ENCODE assay signal across 19 cellular contexts in genomic region chr22:19111140-19111539, GRCh38. TPM values are rescaled to one million over a fixed set of nuclear protein-coding genes. Genes with fewer than 3 reads are reported as not detected.
DNase-seq lines count a peak whose midpoint lies in the region; ATAC-seq and TF ChIP-seq lines count a peak whose summit lies in the region.
"Had no signal": no experiment of that assay in that cellular context is flagged by ENCODE, and none has a peak within 500 bp of the region (broad histone marks: within the 10 kb centered on the region; RNA-seq: fewer than 3 reads in every experiment).

No MANE protein-coding gene starts in this region.

- H2BK12ac ChIP-seq in H9 (ENCODE audit: insufficient read length, low read depth, low read length), result no peak overlapping the region

- H4K5ac ChIP-seq in H9 (ENCODE audit: insufficient read length, low read depth, low read length), result no peak overlapping the region

- H3K4me3 ChIP-seq in PC-9 (no peak overlapping the region), stomach (no peak overlapping the region)
- H3K4me3 ChIP-seq: GM23248, left ventricle myocardium inferior, thyroid gland had no signal

- TF ChIP-seq POLR2A in stomach (IDR thresholded peaks at IDR 0.05), result no peak

- TF ChIP-seq CTCF in H9 (conservative IDR thresholded peaks at IDR 0.05) (peak; percentile 33; the same call in 1 of the 3 replicates), PC-9 (conservative IDR thresholded peaks at IDR 0.05) (no peak), stomach (IDR thresholded peaks at IDR 0.05) (no peak)

- H3K27me3 ChIP-seq in H9 (ENCODE audit: insufficient read depth, low read length), result no peaks in the 10 kb centered on the region
- no peaks in the 10 kb centered on the region for H3K27me3 ChIP-seq in PC-9 (ENCODE audit: insufficient read depth, low read depth)
- H3K27me3 ChIP-seq in stomach, result no peaks in the 10 kb centered on the region
- H3K27me3 ChIP-seq: thyroid gland had no signal

- BruUV-seq in PC-9 (replicated peaks; lab: Mats Ljungman, UMichigan), result no TSS peak

- no peak overlapping the region for H3T11ph ChIP-seq in H9 (ENCODE audit: low read length)

- no peak overlapping the region for H2BK5ac ChIP-seq in H9 (ENCODE audit: insufficient read length, low read length)

- H3K4ac ChIP-seq in H9 (ENCODE audit: low read depth, low read length), result no peak overlapping the region

- H3K79me1 ChIP-seq in H9 (ENCODE audit: insufficient read depth, low read depth, low read length, poor library complexity, severe bottlenecking), result peaks cover 4% of the 10 kb centered on the region

- no peaks in the 10 kb centered on the region for H3K9me3 Mint-ChIP-seq in H9
- no peaks in the 10 kb centered on the region for H3K9me3 Mint-ChIP-seq in activated CD8-positive, alpha-beta T cell treated with anti-CD3 and anti-CD28 coated beads, Interleukin-2, amount 10 ng/mL, durations not matched to agents 7 days and 5 days (ENCODE audit: insufficient read depth)
- H3K9me3 Mint-ChIP-seq in natural killer cell treated with Interleukin-12 subunit alpha and Interleukin-12 subunit beta and Interleukin-15 and Interleukin-18, amount 100 ng/mL, for 72 hours, result no peaks in the 10 kb centered on the region
- H3K9me3 Mint-ChIP-seq: neural crest cell had no signal

- H3K23ac ChIP-seq in H9 (ENCODE audit: insufficient read length, low read depth, low read length), result no peak overlapping the region

- H4K8ac ChIP-seq in H9 (replicated peaks; ENCODE audit: insufficient read length, low read depth, low read length), result no peak overlapping the region

- H3K36me3 ChIP-seq in PC-9 (ENCODE audit: low read depth) (no peaks in the 10 kb centered on the region), stomach (peaks cover 0 to 3% (median 0%) of the 10 kb centered on the region in 4 donors)
- H3K36me3 ChIP-seq: left ventricle myocardium inferior, thyroid gland had no signal

- H3K56ac ChIP-seq in H9 (ENCODE audit: insufficient read length, low read depth, low read length), result no peak overlapping the region

- H3K27ac Mint-ChIP-seq in H9, result peak overlapping the region in 2 of 3 experiments; percentile 3 to 42; a peak in 2 of 7 replicates
- H3K27ac Mint-ChIP-seq in activated CD8-positive, alpha-beta T cell treated with anti-CD3 and anti-CD28 coated beads, Interleukin-2, amount 10 ng/mL, durations not matched to agents 7 days and 5 days, result peak overlapping the region; percentile 23
- H3K27ac Mint-ChIP-seq in natural killer cell treated with Interleukin-12 subunit alpha and Interleukin-12 subunit beta and Interleukin-15 and Interleukin-18, amount 100 ng/mL, for 72 hours, result peak overlapping the region; percentile 51 to 58

- H3K23me2 ChIP-seq in H9 (ENCODE audit: insufficient read length, low read depth, low read length, poor library complexity, severe bottlenecking), result no peaks in the 10 kb centered on the region

- H2AK5ac ChIP-seq in H9 (ENCODE audit: insufficient read length, low read length), result no peak overlapping the region

- H3K9me2 ChIP-seq in PC-9 (ENCODE audit: insufficient read depth), result no peaks in the 10 kb centered on the region

- H3K27me3 Mint-ChIP-seq in H9 (ENCODE audit: low read depth), result no peaks in the 10 kb centered on the region
- no peaks in the 10 kb centered on the region for H3K27me3 Mint-ChIP-seq in activated CD8-positive, alpha-beta T cell treated with anti-CD3 and anti-CD28 coated beads, Interleukin-2, amount 10 ng/mL, durations not matched to agents 7 days and 5 days (ENCODE audit: low read depth)
- H3K27me3 Mint-ChIP-seq in natural killer cell treated with Interleukin-12 subunit alpha and Interleukin-12 subunit beta and Interleukin-15 and Interleukin-18, amount 100 ng/mL, for 72 hours, result no peaks in the 10 kb centered on the region

- WGBS in H9 (ENCODE audit: extremely low coverage, insufficient read length, low lambda C conversion rate), result no CpG with 5 or more reads among the region's 3 CpGs
- WGBS in stomach, 5 donors, result 89 to 100% (median 91%) methylated on average over 1 to 3 of the region's 3 CpGs

- no peak overlapping the region for H4K91ac ChIP-seq in H9 (ENCODE audit: insufficient read length, low read depth, low read length)

- H3K9me3 ChIP-seq in H9 (ENCODE audit: control insufficient read depth, low read depth, low read length), result no peaks in the 10 kb centered on the region
- no peaks in the 10 kb centered on the region for H3K9me3 ChIP-seq in PC-9 (ENCODE audit: insufficient read depth, low read depth)
- no peaks in the 10 kb centered on the region for H3K9me3 ChIP-seq in stomach
- H3K9me3 ChIP-seq: left ventricle myocardium inferior, thyroid gland had no signal

- DNase-seq in NCI-H82 (lab: John Stamatoyannopoulos, UW) (peak; percentile 51), NCI-H82 treated with DMSO at 0.1 percent for 48 hours (lab: John Stamatoyannopoulos, UW; ENCODE audit: unreplicated experiment) (no peak), H9 (no peak), PC-9 (no peak), stomach (no peak)
- DNase-seq in activated CD8-positive, alpha-beta T cell treated with anti-CD3 and anti-CD28 coated beads, Interleukin-2, amount 10 ng/mL, durations not matched to agents 7 days and 5 days, result no peak
- no peak for DNase-seq in natural killer cell treated with Interleukin-12 subunit alpha and Interleukin-12 subunit beta and Interleukin-15 and Interleukin-18, amount 100 ng/mL, for 72 hours (ENCODE audit: low spot score)
- DNase-seq: activated naive CD4-positive, alpha-beta T cell treated with anti-CD3 and anti-CD28 coated beads, Interleukin-2, amount 50 U/mL, for 16 hours; DMS153; GM23248; hippocampal formation; left ventricle myocardium inferior; NCI-H1092; NCI-H526 treated with DMSO at 0.1 percent for 48 hours; thyroid gland had no signal

- peaks cover 0 to 4% (median 1%) of the 10 kb centered on the region in 3 experiments; a peak in 2 of 7 replicates for H3K36me3 Mint-ChIP-seq in H9 (ENCODE audit: insufficient read depth in 1 of 3, low read depth in 3 of 3)
- H3K36me3 Mint-ChIP-seq in activated CD8-positive, alpha-beta T cell treated with anti-CD3 and anti-CD28 coated beads, Interleukin-2, amount 10 ng/mL, durations not matched to agents 7 days and 5 days (ENCODE audit: low read depth), result peaks cover 19% of the 10 kb centered on the region
- no peaks in the 10 kb centered on the region for H3K36me3 Mint-ChIP-seq in natural killer cell treated with Interleukin-12 subunit alpha and Interleukin-12 subunit beta and Interleukin-15 and Interleukin-18, amount 100 ng/mL, for 72 hours

- H3K27ac ChIP-seq in H9 (ENCODE audit: insufficient read length, low read depth, low read length), result no peak overlapping the region
- H3K27ac ChIP-seq in PC-9, result no peak overlapping the region
- H3K27ac ChIP-seq in stomach, result peak overlapping the region in 1 of 5 donors; percentile 78
- H3K27ac ChIP-seq: GM23248, left ventricle myocardium inferior had no signal

- no peak overlapping the region for H3K4me2 ChIP-seq in H9 (ENCODE audit: insufficient read depth, insufficient read length, low read length)
- no peak overlapping the region for H3K4me2 ChIP-seq in PC-9

- no peak overlapping the region for H2BK120ac ChIP-seq in H9 (ENCODE audit: low read depth, low read length, poor library complexity, severe bottlenecking)

- H2AFZ ChIP-seq in H9 (ENCODE audit: low read length) (no peak overlapping the region), PC-9 (no peak overlapping the region)
- H2AFZ ChIP-seq: GM23248 had no signal

- no peak for TF ChIP-seq EP300 in stomach (IDR thresholded peaks at IDR 0.05)

- POLR2A ChIA-PET in activated CD8-positive, alpha-beta T cell treated with anti-CD3 and anti-CD28 coated beads, Interleukin-2, amount 10 ng/mL, durations not matched to agents 7 days and 5 days (lab: Charles Lee), result interaction anchor here (1.4 to 2.6 kb wide), 3 partner anchors 9 to 33 kb away, joined by 5 to 16 read pairs (median 5); partner anchors contain the start of gene DGCR2
- POLR2A ChIA-PET in PC-9 (lab: Charles Lee; ENCODE audit: unreplicated experiment), result interaction anchor here (0.6 kb wide), 2 partner anchors 62 to 369 kb away, joined by 3 read pairs; partner anchors contain the start of gene CDC45

- H3K14ac ChIP-seq in H9 (ENCODE audit: insufficient read depth, low read length), result peak overlapping the region; percentile 4; the same call in 1 of the 2 replicates

- H3K18ac ChIP-seq in H9 (ENCODE audit: insufficient read length, low read depth, low read length), result no peak overlapping the region

- H3F3A ChIP-seq in PC-9 (ENCODE audit: insufficient read depth, low read depth), result peaks cover 9% of the 10 kb centered on the region

- H2BK15ac ChIP-seq in H9 (ENCODE audit: low read depth, low read length), result no peak overlapping the region

- ATAC-seq in activated CD8-positive, alpha-beta T cell treated with anti-CD3 and anti-CD28 coated beads, Interleukin-2, amount 10 ng/mL, durations not matched to agents 7 days and 5 days, result no peak
- no peak for ATAC-seq in natural killer cell treated with Interleukin-12 subunit alpha and Interleukin-12 subunit beta and Interleukin-15 and Interleukin-18, amount 100 ng/mL, for 72 hours
- ATAC-seq in HG03342 (IDR thresholded peaks at IDR 0.05; ENCODE audit: unreplicated experiment), result no peak
- ATAC-seq: esophagus mucosa had no signal

- no peak overlapping the region for H3K4me3 Mint-ChIP-seq in H9
- H3K4me3 Mint-ChIP-seq in activated CD8-positive, alpha-beta T cell treated with anti-CD3 and anti-CD28 coated beads, Interleukin-2, amount 10 ng/mL, durations not matched to agents 7 days and 5 days, result no peak overlapping the region
- no peak overlapping the region for H3K4me3 Mint-ChIP-seq in natural killer cell treated with Interleukin-12 subunit alpha and Interleukin-12 subunit beta and Interleukin-15 and Interleukin-18, amount 100 ng/mL, for 72 hours
- H3K4me3 Mint-ChIP-seq: neural crest cell had no signal

- H3K79me2 ChIP-seq in H9 (ENCODE audit: insufficient read depth, low read length) (peaks cover 26% of the 10 kb centered on the region; the same call in 1 of the 2 replicates), PC-9 (ENCODE audit: low read depth) (peaks cover 79% of the 10 kb centered on the region)

- H4K20me1 ChIP-seq in H9 (ENCODE audit: control insufficient read depth, insufficient read depth, insufficient read length) (peaks cover 2% of the 10 kb centered on the region), PC-9 (ENCODE audit: insufficient read depth) (peaks cover 8% of the 10 kb centered on the region; the same call in 1 of the 2 replicates)

- peaks cover 23 to 37% of the 10 kb centered on the region in 2 experiments for H3K4me1 Mint-ChIP-seq in H9
- H3K4me1 Mint-ChIP-seq in activated CD8-positive, alpha-beta T cell treated with anti-CD3 and anti-CD28 coated beads, Interleukin-2, amount 10 ng/mL, durations not matched to agents 7 days and 5 days (ENCODE audit: low read depth), result peaks cover 61% of the 10 kb centered on the region
- H3K4me1 Mint-ChIP-seq in natural killer cell treated with Interleukin-12 subunit alpha and Interleukin-12 subunit beta and Interleukin-15 and Interleukin-18, amount 100 ng/mL, for 72 hours (ENCODE audit: low read depth in 2 of 2), result peaks cover 55 to 62% of the 10 kb centered on the region in 2 donors

- CTCF ChIA-PET in activated CD8-positive, alpha-beta T cell treated with anti-CD3 and anti-CD28 coated beads, Interleukin-2, amount 10 ng/mL, durations not matched to agents 7 days and 5 days (lab: Charles Lee), result interaction anchor here (1.6 kb wide), 2 partner anchors 7 to 11 kb away, joined by 6 to 11 read pairs; partner anchors contain the start of gene DGCR2
- CTCF ChIA-PET in PC-9 (lab: Charles Lee), result no interaction called here

- no peak overlapping the region for H3K9ac ChIP-seq in H9 (ENCODE audit: extremely low read depth, insufficient read length, low read length)
- H3K9ac ChIP-seq: GM23248 had no signal

- no peak overlapping the region for H2BK20ac ChIP-seq in H9 (ENCODE audit: low read depth, low read length, poor library complexity, severe bottlenecking)

- H3K4me1 ChIP-seq in H9 (ENCODE audit: insufficient read depth, low read length) (peaks cover 8% of the 10 kb centered on the region; the same call in 1 of the 2 replicates), PC-9 (replicated peaks; ENCODE audit: insufficient read depth) (peaks cover 16% of the 10 kb centered on the region), stomach (peaks cover 31 to 84% (median 66%) of the 10 kb centered on the region in 4 donors)

- intact Hi-C loops in PC-9 (cut with micrococcal nuclease; ENCODE audit: unreplicated experiment) (no loop called here), stomach (cut with DNase I; ENCODE audit: low total_unique reads) (no loop called here)

RNA-seq across cellular contexts. Expression of gene DGCR2, which starts 11.1 kb away (rescaled TPM):
- total RNA-seq in H9 (2021), result 47.2 and 50.7 TPM in 2 replicates
- 10 to 100 TPM; 30.5 to 34.2 TPM for total RNA-seq in activated CD8-positive, alpha-beta T cell treated with anti-CD3 and anti-CD28 coated beads, Interleukin-2, amount 10 ng/mL, durations not matched to agents 7 days and 5 days
- total RNA-seq in natural killer cell treated with Interleukin-12 subunit alpha and Interleukin-12 subunit beta and Interleukin-15 and Interleukin-18, amount 100 ng/mL, for 72 hours, result 10 to 100 TPM; 29.6 to 34.6 TPM
- 35.1 and 37.6 TPM in 2 replicates for total RNA-seq in PC-9 (2021)
- total RNA-seq in stomach, result 10 to 100 TPM; 11.1 to 75.3 (median 50.9) TPM
- polyA plus RNA-seq in stomach, result 10 to 100 TPM in 2 of 3 donors, 1 to 10 TPM in 1; 5.0 to 22.2 (median 15.2) TPM

RNA-seq across cellular contexts. Expression of gene TSSK2, which starts 20.0 kb away (rescaled TPM):
- not detected in 2 replicates for total RNA-seq in H9 (2021)
- not detected for total RNA-seq in activated CD8-positive, alpha-beta T cell treated with anti-CD3 and anti-CD28 coated beads, Interleukin-2, amount 10 ng/mL, durations not matched to agents 7 days and 5 days
- under 1 TPM in 1 of 2 donors, not detected in 1; 0.39 TPM for total RNA-seq in natural killer cell treated with Interleukin-12 subunit alpha and Interleukin-12 subunit beta and Interleukin-15 and Interleukin-18, amount 100 ng/mL, for 72 hours
- not detected in 2 replicates for total RNA-seq in PC-9 (2021)
- not detected for total RNA-seq in stomach
- polyA plus RNA-seq in stomach, result under 1 TPM in 1 of 3 donors, not detected in 2; 0.08 TPM
- total RNA-seq: esophagus mucosa, GM23248, left ventricle myocardium inferior, neural crest cell, skeletal muscle tissue had no signal
- polyA plus RNA-seq: GM23248 had no signal

RNA-seq across cellular contexts. Expression of gene ESS2, which starts 33.3 kb away (rescaled TPM):
- total RNA-seq in H9 (2021) (18.7 and 19.4 TPM in 2 replicates), PC-9 (2021) (10.3 and 14.6 TPM in 2 replicates), stomach (1 to 10 TPM in 4 of 5 donors, not detected in 1; 1.4 to 9.4 (median 7.9) TPM)
- 10 to 100 TPM; 18.8 to 19.6 TPM for total RNA-seq in activated CD8-positive, alpha-beta T cell treated with anti-CD3 and anti-CD28 coated beads, Interleukin-2, amount 10 ng/mL, durations not matched to agents 7 days and 5 days
- total RNA-seq in natural killer cell treated with Interleukin-12 subunit alpha and Interleukin-12 subunit beta and Interleukin-15 and Interleukin-18, amount 100 ng/mL, for 72 hours, result 10 to 100 TPM; 30.0 to 38.6 TPM
- 10 to 100 TPM; 13.3 to 18.5 (median 16.4) TPM for polyA plus RNA-seq in stomach

RNA-seq across cellular contexts. Expression of gene GSC2, which starts 39.0 kb away (rescaled TPM):
- total RNA-seq in H9 (2021), result 0.22 TPM in 2 replicates
- not detected for total RNA-seq in activated CD8-positive, alpha-beta T cell treated with anti-CD3 and anti-CD28 coated beads, Interleukin-2, amount 10 ng/mL, durations not matched to agents 7 days and 5 days
- not detected for total RNA-seq in natural killer cell treated with Interleukin-12 subunit alpha and Interleukin-12 subunit beta and Interleukin-15 and Interleukin-18, amount 100 ng/mL, for 72 hours
- not detected in 2 replicates for total RNA-seq in PC-9 (2021)
- not detected for total RNA-seq in stomach
- polyA plus RNA-seq in stomach, result not detected
- total RNA-seq: esophagus mucosa, GM23248, left ventricle myocardium inferior, neural crest cell, skeletal muscle tissue, thyroid gland had no signal
- polyA plus RNA-seq: GM23248 had no signal
